10 cellular contexts compared by ENCODE assay signal in genomic region chr5:173325091-173325698, GRCh38. TPM values are rescaled to one million over a fixed set of nuclear protein-coding genes. Genes with fewer than 3 reads are reported as not detected.
A peak's percentile ranks its signal among the peaks of the same experiment; 100 is the strongest.
DNase-seq lines count a peak whose midpoint lies in the region; ATAC-seq, FAIRE-seq and TF ChIP-seq lines count a peak whose summit lies in the region.
"Had no signal": no experiment of that assay in that cellular context is flagged by ENCODE, and none has a peak within 500 bp of the region (broad histone marks: within the 10 kb centered on the region; RNA-seq: fewer than 3 reads in every experiment).

No MANE protein-coding gene starts in this region.

- H3K4me3 ChIP-seq in HEK293 (ENCODE audit: low read depth, low read length) (no peak overlapping the region), K562 (no peak overlapping the region), neural progenitor cell (no peak overlapping the region)

- H3K9me3 Mint-ChIP-seq in neural progenitor cell: peaks cover 3% of the 10 kb centered on the region

- peaks cover 16% of the 10 kb centered on the region for H3F3A ChIP-seq in neural progenitor cell (ENCODE audit: low read depth)

- peak overlapping the region; percentile 60; the same call in 1 of the 2 replicates for H3K4me2 ChIP-seq in K562 (ENCODE audit: insufficient read depth, low read length)
- peak overlapping the region; percentile 88 for H3K4me2 ChIP-seq in neural progenitor cell

- intact Hi-C loops in K562 (cut with micrococcal nuclease): loop anchor here (10.0 kb wide), 2 partner anchors 550 to 560 kb away; partner anchors contain the start of genes CPEB4 and DUSP1

- POLR2A ChIA-PET in HEK293 (lab: Yijun Ruan, JAX): interaction anchor here (1.4 kb wide), 1 partner anchor 10 kb away, joined by 6 read pairs; no protein-coding TSS in a partner anchor
- POLR2A ChIA-PET in K562 (lab: Yijun Ruan, JAX): no interaction called here

- peak; percentile 23 to 58 for DNase-seq in NCI-H524 (lab: John Stamatoyannopoulos, UW)
- DNase-seq in NCI-H524 treated with DMSO at 0.1 percent for 48 hours (lab: John Stamatoyannopoulos, UW): no peak
- DNase-seq in K562 (ENCODE audit: extremely low read depth in 1 of 4, low spot score in 3 of 4): no peak
- DNase-seq in neural progenitor cell (ENCODE audit: low spot score): no peak
- DNase-seq in NCI-H2029 (lab: John Stamatoyannopoulos, UW): no peak
- DNase-seq in kidney tubule cell (ENCODE audit: low spot score): no peak
- DNase-seq: GOT3; NK-92 treated with Interleukin-12 subunit alpha and Interleukin-12 subunit beta, amount 100 ng/mL, for 24 hours had no signal

- peaks cover 46% of the 10 kb centered on the region for H3K27me3 Mint-ChIP-seq in neural progenitor cell (ENCODE audit: insufficient read depth, low read depth)

- ATAC-seq in K562 (no peak), HG03175 (IDR thresholded peaks at IDR 0.05; ENCODE audit: unreplicated experiment) (no peak)

- CTCF ChIA-PET in HEK293 (lab: Yijun Ruan, JAX): interaction anchor here (0.6 kb wide), 1 partner anchor 31 kb away, joined by 3 read pairs; no protein-coding TSS in a partner anchor
- CTCF ChIA-PET in K562 (lab: Yijun Ruan, JAX; ENCODE audit: low intra/inter-chr PET ratio): interaction anchor here (0.5 kb wide), 1 partner anchor 43 kb away, joined by 3 read pairs; no protein-coding TSS in a partner anchor

- no peak for TF ChIP-seq POLR2A in K562 (conservative IDR thresholded peaks at IDR 0.05)

- no peak overlapping the region for H3K27ac Mint-ChIP-seq in neural progenitor cell

- peaks cover 11% of the 10 kb centered on the region for H3K36me3 Mint-ChIP-seq in neural progenitor cell

- in situ Hi-C loops in K562 (cut with MboI): no loop called here

- 91% methylated on average over 13 of the region's 13 CpGs for WGBS in K562 (ENCODE audit: insufficient coverage, low coverage, missing lambda C conversion rate)

- FAIRE-seq in K562 (lab: Jason Lieb, UNC): no peak

- H3K27me3 ChIP-seq in K562 (ENCODE audit: control insufficient read depth in 2 of 2, insufficient read depth in 2 of 2, low read length in 2 of 2) (no peaks in the 10 kb centered on the region), neural progenitor cell (peaks cover 13% of the 10 kb centered on the region)

- TF ChIP-seq EP300 in K562 (IDR thresholded peaks at IDR 0.05; ENCODE audit: low read length): no peak

- H3K4me1 Mint-ChIP-seq in neural progenitor cell: peaks cover 47% of the 10 kb centered on the region

- H3K79me2 ChIP-seq in K562 (ENCODE audit: control insufficient read depth, insufficient read depth, low read length) (peaks cover 33% of the 10 kb centered on the region), neural progenitor cell (ENCODE audit: low read depth) (peaks cover 37% of the 10 kb centered on the region)

- H4K20me1 ChIP-seq in K562 (replicated peaks; ENCODE audit: control insufficient read depth, insufficient read depth, low read length) (no peaks in the 10 kb centered on the region), neural progenitor cell (ENCODE audit: low read depth) (peaks cover 47% of the 10 kb centered on the region)

- H3K4me1 ChIP-seq in HEK293 (ENCODE audit: control insufficient read depth, insufficient read depth, low read length) (no peaks in the 10 kb centered on the region), K562 (replicated peaks in 1 of 2; ENCODE audit: control insufficient read depth in 2 of 2, insufficient read depth in 2 of 2, low read length in 2 of 2) (peaks cover 41 to 55% of the 10 kb centered on the region in 2 experiments), neural progenitor cell (peaks cover 37% of the 10 kb centered on the region)

- no peak overlapping the region for H3K27ac ChIP-seq in HEK293 (ENCODE audit: extremely low read depth, low read depth, low read length)
- peak overlapping the region; percentile 75; the same call in 1 of the 3 replicates for H3K27ac ChIP-seq in K562 (ENCODE audit: extremely low read depth, low read depth, low read length)
- H3K27ac ChIP-seq in neural progenitor cell: no peak overlapping the region

- H2AFZ ChIP-seq in K562 (ENCODE audit: low read depth, low read length) (no peak overlapping the region), neural progenitor cell (replicated peaks) (no peak overlapping the region)

- peaks cover 13 to 57% of the 10 kb centered on the region in 2 experiments for H3K36me3 ChIP-seq in HEK293 (ENCODE audit: control insufficient read depth in 2 of 2, insufficient read depth in 1 of 2, low read length in 2 of 2)
- H3K36me3 ChIP-seq in K562 (ENCODE audit: control insufficient read depth, insufficient read depth, low read length): peaks cover 52% of the 10 kb centered on the region
- no peaks in the 10 kb centered on the region for H3K36me3 ChIP-seq in neural progenitor cell

- no peaks in the 10 kb centered on the region for H3K9me3 ChIP-seq in HEK293 (ENCODE audit: control insufficient read depth, insufficient read depth, low read depth, low read length)
- no peaks in the 10 kb centered on the region for H3K9me3 ChIP-seq in K562 (replicated peaks; ENCODE audit: control insufficient read depth, insufficient read depth, low read depth, low read length)
- H3K9me3 ChIP-seq in neural progenitor cell (ENCODE audit: low read depth): no peaks in the 10 kb centered on the region

- peak overlapping the region; percentile 74 for H3K4me3 Mint-ChIP-seq in neural progenitor cell

- H3K9ac ChIP-seq in K562 (ENCODE audit: insufficient read depth in 1 of 2, low read depth in 2 of 2, low read length in 2 of 2) (no peak overlapping the region), neural progenitor cell (no peak overlapping the region)

- H3K9me1 ChIP-seq in K562 (ENCODE audit: control insufficient read depth, insufficient read depth, low read length): no peaks in the 10 kb centered on the region

- no peak for TF ChIP-seq RAD21 in K562 (CRISPR knock-in tag; conservative IDR thresholded peaks at IDR 0.05 in 1 of 2, IDR thresholded peaks at IDR 0.05 in 1 of 2)

- TF ChIP-seq CTCF in HEK293 (tag by site-specific recombination; IDR thresholded peaks at IDR 0.05): no peak
- no peak for TF ChIP-seq CTCF in K562 (IDR thresholded peaks at IDR 0.05 in 2 of 3, conservative IDR thresholded peaks at IDR 0.05 in 1 of 3; ENCODE audit: insufficient read depth in 2 of 3, low read depth in 1 of 3, low read length in 3 of 3)
- TF ChIP-seq CTCF in neural progenitor cell (IDR thresholded peaks at IDR 0.05): no peak

- BruUV-seq in K562 (replicated peaks; lab: Mats Ljungman, UMichigan): TSS peak; percentile 26

TF ChIP-seq in HEK293, 187 proteins besides CTCF, POLR2A, EP300 and RAD21 (continues in another document):
- no peak for TF ChIP-seq ZNF670 (tag by site-specific recombination; IDR thresholded peaks at IDR 0.05; ENCODE audit: low read depth)
- TF ChIP-seq ZNF660 (tag by site-specific recombination; IDR thresholded peaks at IDR 0.05): no peak
- no peak for TF ChIP-seq ZNF37A (tag by site-specific recombination; IDR thresholded peaks at IDR 0.05)
- TF ChIP-seq ZEB2 (tag by site-specific recombination; IDR thresholded peaks at IDR 0.05): no peak

TF ChIP-seq in K562, 482 proteins besides CTCF, POLR2A, EP300 and RAD21:
- TF ChIP-seq, protein P1, sequence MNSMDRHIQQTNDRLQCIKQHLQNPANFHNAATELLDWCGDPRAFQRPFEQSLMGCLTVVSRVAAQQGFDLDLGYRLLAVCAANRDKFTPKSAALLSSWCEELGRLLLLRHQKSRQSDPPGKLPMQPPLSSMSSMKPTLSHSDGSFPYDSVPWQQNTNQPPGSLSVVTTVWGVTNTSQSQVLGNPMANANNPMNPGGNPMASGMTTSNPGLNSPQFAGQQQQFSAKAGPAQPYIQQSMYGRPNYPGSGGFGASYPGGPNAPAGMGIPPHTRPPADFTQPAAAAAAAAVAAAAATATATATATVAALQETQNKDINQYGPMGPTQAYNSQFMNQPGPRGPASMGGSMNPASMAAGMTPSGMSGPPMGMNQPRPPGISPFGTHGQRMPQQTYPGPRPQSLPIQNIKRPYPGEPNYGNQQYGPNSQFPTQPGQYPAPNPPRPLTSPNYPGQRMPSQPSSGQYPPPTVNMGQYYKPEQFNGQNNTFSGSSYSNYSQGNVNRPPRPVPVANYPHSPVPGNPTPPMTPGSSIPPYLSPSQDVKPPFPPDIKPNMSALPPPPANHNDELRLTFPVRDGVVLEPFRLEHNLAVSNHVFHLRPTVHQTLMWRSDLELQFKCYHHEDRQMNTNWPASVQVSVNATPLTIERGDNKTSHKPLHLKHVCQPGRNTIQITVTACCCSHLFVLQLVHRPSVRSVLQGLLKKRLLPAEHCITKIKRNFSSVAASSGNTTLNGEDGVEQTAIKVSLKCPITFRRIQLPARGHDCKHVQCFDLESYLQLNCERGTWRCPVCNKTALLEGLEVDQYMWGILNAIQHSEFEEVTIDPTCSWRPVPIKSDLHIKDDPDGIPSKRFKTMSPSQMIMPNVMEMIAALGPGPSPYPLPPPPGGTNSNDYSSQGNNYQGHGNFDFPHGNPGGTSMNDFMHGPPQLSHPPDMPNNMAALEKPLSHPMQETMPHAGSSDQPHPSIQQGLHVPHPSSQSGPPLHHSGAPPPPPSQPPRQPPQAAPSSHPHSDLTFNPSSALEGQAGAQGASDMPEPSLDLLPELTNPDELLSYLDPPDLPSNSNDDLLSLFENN (IDR thresholded peaks at IDR 0.05; ENCODE audit: low read depth in 2 of 2, low read length in 2 of 2): no peak
- TF ChIP-seq RBFOX2 (IDR thresholded peaks at IDR 0.05; ENCODE audit: low read depth, low read length): 0 out of 2 replicates have a peak, but pooled peaks have one; percentile 12

RNA-seq across cellular contexts. Expression of gene STC2, which starts 3.0 kb away (rescaled TPM):
- total RNA-seq in K562 (2011; cell fraction: chromatin; rRNA removed; ENCODE audit: low replicate concordance): 18.5 and 24.8 TPM in 2 replicates
- 30.9 and 40.0 TPM in 2 replicates for total RNA-seq in K562 (2011; cell fraction: nucleolus; rRNA removed)
- total RNA-seq in K562 (2011; cell fraction: nucleoplasm; rRNA removed): 23.3 and 29.5 TPM in 2 replicates
- total RNA-seq in K562 (2014; rRNA removed): 23.8 and 30.1 TPM in 2 replicates
- 6.5 and 7.4 TPM in 2 replicates for total RNA-seq in K562 (2014; rRNA removed; fragmentation: Illumina TruSeq; extraction: Trizol)
- 7.2 and 8.9 TPM in 2 replicates for total RNA-seq in K562 (2015; rRNA removed; fragmentation: Illumina TruSeq; extraction: Trizol)
- total RNA-seq in K562 (2021): 19.2 and 21.8 TPM in 2 replicates
- 4.3 and 4.7 TPM in 2 replicates for polyA plus RNA-seq in K562 (2011; rRNA removed)
- polyA plus RNA-seq in K562 (2011; cell fraction: cytosol; rRNA removed): 1.9 and 4.0 TPM in 2 replicates
- polyA plus RNA-seq in K562 (2011; cell fraction: nucleus; rRNA removed): 8.8 and 11.6 TPM in 2 replicates
- 8.1 and 31.8 TPM in 2 replicates for polyA plus RNA-seq in K562 (2012)
- 11.4 and 16.1 TPM in 2 replicates for polyA plus RNA-seq in K562 (2014; fragmentation: Illumina TruSeq; extraction: Trizol)
- under 1 TPM; 0.62 to 0.63 TPM for polyA plus RNA-seq in K562 (2014; fragmentation: Nextera tagmentation; extraction: Ambion mirVana)
- 25.6 and 31.7 TPM in 2 replicates for polyA plus RNA-seq in K562 (2014; rRNA removed)
- 4.0 and 5.4 TPM in 2 replicates for polyA minus RNA-seq in K562 (2011; rRNA and poly(A)+ RNA removed)
- polyA minus RNA-seq in K562 (2011; cell fraction: cytosol; rRNA and poly(A)+ RNA removed): 3.7 and 4.5 TPM in 2 replicates
- 16.7 and 17.5 TPM in 2 replicates for polyA minus RNA-seq in K562 (2011; cell fraction: nucleus; rRNA and poly(A)+ RNA removed)
- 25.3 and 39.5 TPM in 2 replicates for total RNA-seq in neural progenitor cell (ENCODE audit: low replicate concordance)

Comparison
In these comparisons a context has a peak if more than half of its experiments do, and no peak if none do; other contexts are left out.
1. DNase-seq: peak in NCI-H524 (2 of 2); none in NCI-H524 treated with DMSO at 0.1 percent for 48 hours (single experiment), K562 (0 of 4), neural progenitor cell (single experiment), NCI-H2029 (single experiment) and kidney tubule cell (single experiment).